Comparison of ENCODE assay signal across 16 cellular contexts in the genomic region with DNA sequence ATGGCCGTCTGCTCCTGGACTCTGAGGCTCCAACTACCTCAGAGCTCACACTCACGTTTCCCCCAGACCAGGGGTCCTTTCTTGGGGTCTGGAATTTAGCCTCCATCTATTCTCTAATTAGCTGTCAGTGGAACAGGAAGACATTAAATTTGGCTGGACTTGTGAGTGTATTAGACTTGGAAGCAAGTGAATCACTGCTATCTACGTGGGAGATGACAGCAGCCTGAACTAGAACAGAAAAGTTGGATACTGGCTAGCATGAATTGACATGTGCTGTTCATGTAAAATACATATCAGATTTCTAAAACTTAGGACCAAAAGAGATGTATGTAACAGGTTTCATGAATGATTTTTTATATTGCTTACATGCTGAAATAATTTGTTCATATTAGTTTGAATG. TPM values are rescaled to one million over a fixed set of nuclear protein-coding genes. Genes with fewer than 3 reads are reported as not detected.
A peak's percentile ranks its signal among the peaks of the same experiment; 100 is the strongest.
DNase-seq lines count a peak whose midpoint lies in the region; ATAC-seq, FAIRE-seq and TF ChIP-seq lines count a peak whose summit lies in the region.
"Had no signal": no experiment of that assay in that cellular context is flagged by ENCODE, and none has a peak within 500 bp of the region (broad histone marks: within the 10 kb centered on the region; RNA-seq: fewer than 3 reads in every experiment).

No MANE protein-coding gene starts in this region.

- no peak overlapping the region for H3K4me3 Mint-ChIP-seq in astrocyte (ENCODE audit: unreplicated experiment)
- H3K4me3 Mint-ChIP-seq: naive thymus-derived CD4-positive, alpha-beta T cell had no signal

- H3K36me3 Mint-ChIP-seq in astrocyte (ENCODE audit: low read depth, unreplicated experiment), result peaks cover 25% of the 10 kb centered on the region

- peak; percentile 30 for ATAC-seq in left ventricle myocardium superior
- ATAC-seq: foreskin keratinocyte; naive thymus-derived CD4-positive, alpha-beta T cell had no signal

- DNase-seq in AG10803 (ENCODE audit: low read depth), result peak; percentile 33
- peak; percentile 51 for DNase-seq in astrocyte (ENCODE audit: low read depth)
- no peak for DNase-seq in left ventricle myocardium superior
- no peak for DNase-seq in NCI-H226
- DNase-seq in GM19239 (ENCODE audit: insufficient read length, low spot score), result no peak
- no peak for DNase-seq in spleen
- DNase-seq in HTR-8/SVneo (ENCODE audit: insufficient read length, low spot score), result no peak
- DNase-seq: activated naive CD4-positive, alpha-beta T cell treated with anti-CD3 and anti-CD28 coated beads, Interleukin-2, amount 50 U/mL, for 16 hours; DMS79; foreskin keratinocyte; naive thymus-derived CD4-positive, alpha-beta T cell; NCI-H2107 had no signal

- WGBS in spleen, 5 donors, result 84 to 98% (median 88%) methylated on average over 3 of the region's 3 CpGs

- H3K27me3 ChIP-seq in astrocyte (ENCODE audit: insufficient read depth, low read length) (no peaks in the 10 kb centered on the region), skeletal muscle satellite cell (ENCODE audit: control insufficient read depth, insufficient read depth, low read length) (no peaks in the 10 kb centered on the region), spleen (replicated peaks in 1 of 7) (no peaks in the 10 kb centered on the region)
- H3K27me3 ChIP-seq: foreskin keratinocyte had no signal

- no peak overlapping the region for H3K27ac Mint-ChIP-seq in astrocyte (ENCODE audit: unreplicated experiment)

- H3K36me3 ChIP-seq in astrocyte (ENCODE audit: insufficient read depth, low read length) (peaks cover 12% of the 10 kb centered on the region), skeletal muscle satellite cell (ENCODE audit: insufficient read depth, low read length) (peaks cover 39% of the 10 kb centered on the region), spleen (peaks cover 6 to 96% (median 44%) of the 10 kb centered on the region in 6 donors)

- H2AFZ ChIP-seq in astrocyte (ENCODE audit: low read depth, low read length), result no peak overlapping the region

- H3K4me1 Mint-ChIP-seq in astrocyte (ENCODE audit: low read depth, unreplicated experiment), result peaks cover 9% of the 10 kb centered on the region

- peaks cover 52% of the 10 kb centered on the region for H3K79me2 ChIP-seq in astrocyte (ENCODE audit: insufficient read depth, low read length)

- no peaks in the 10 kb centered on the region for H3K9me3 ChIP-seq in astrocyte (ENCODE audit: insufficient read depth, low read depth, low read length)
- no peaks in the 10 kb centered on the region for H3K9me3 ChIP-seq in skeletal muscle satellite cell (replicated peaks; ENCODE audit: low read length)
- H3K9me3 ChIP-seq in spleen, result no peaks in the 10 kb centered on the region

- peaks cover 31% of the 10 kb centered on the region for H4K20me1 ChIP-seq in astrocyte (ENCODE audit: insufficient read depth, low read length)

- FAIRE-seq in astrocyte (lab: Jason Lieb, UNC) (no peak), GM19239 (lab: Jason Lieb, UNC) (no peak), HTR-8/SVneo (lab: Jason Lieb, UNC) (no peak)
- FAIRE-seq: GM12891, keratinocyte had no signal

- no peaks in the 10 kb centered on the region for H3K9me3 Mint-ChIP-seq in astrocyte (ENCODE audit: unreplicated experiment)
- H3K9me3 Mint-ChIP-seq: naive thymus-derived CD4-positive, alpha-beta T cell had no signal

- intact Hi-C loops in left ventricle myocardium superior (cut with micrococcal nuclease) (no loop called here), spleen (cut with DNase I; ENCODE audit: low total_unique reads) (no loop called here)

- H3K9ac ChIP-seq in astrocyte (ENCODE audit: low read length), result no peak overlapping the region
- H3K9ac ChIP-seq in skeletal muscle satellite cell (ENCODE audit: low read depth, low read length), result peak overlapping the region; percentile 8

- no peak for TF ChIP-seq POLR2A in spleen (IDR thresholded peaks at IDR 0.05)

- no peak overlapping the region for H3K4me3 ChIP-seq in AG10803 (ENCODE audit: low read length)
- no peak overlapping the region for H3K4me3 ChIP-seq in astrocyte (ENCODE audit: insufficient read depth, low read depth, low read length)
- no peak overlapping the region for H3K4me3 ChIP-seq in skeletal muscle satellite cell (ENCODE audit: low read length)
- no peak overlapping the region for H3K4me3 ChIP-seq in spleen

- H3K27me3 Mint-ChIP-seq in astrocyte (ENCODE audit: low read depth, unreplicated experiment), result no peaks in the 10 kb centered on the region
- H3K27me3 Mint-ChIP-seq: naive thymus-derived CD4-positive, alpha-beta T cell had no signal

- H3K4me1 ChIP-seq in astrocyte (ENCODE audit: insufficient read depth, low read length), result peaks cover 8% of the 10 kb centered on the region
- peaks cover 19% of the 10 kb centered on the region for H3K4me1 ChIP-seq in skeletal muscle satellite cell (ENCODE audit: control insufficient read depth, insufficient read depth, low read length)
- H3K4me1 ChIP-seq in spleen, result no peaks in the 10 kb centered on the region
- H3K4me1 ChIP-seq: foreskin keratinocyte had no signal

- H3K4me2 ChIP-seq in astrocyte (ENCODE audit: low read length) (no peak overlapping the region), skeletal muscle satellite cell (ENCODE audit: low read length) (peak overlapping the region; percentile 50)

- H3K27ac ChIP-seq in astrocyte (ENCODE audit: low read depth, low read length) (peak overlapping the region; percentile 83), spleen (no peak overlapping the region)
- H3K27ac ChIP-seq: foreskin keratinocyte, VCaP had no signal

- no peak for TF ChIP-seq CTCF in AG10803 (conservative IDR thresholded peaks at IDR 0.05; ENCODE audit: low read length)
- no peak for TF ChIP-seq CTCF in astrocyte (IDR thresholded peaks at IDR 0.05; ENCODE audit: insufficient read depth, low read depth, low read length)
- TF ChIP-seq CTCF in spleen (IDR thresholded peaks at IDR 0.05 in 8 of 11, conservative IDR thresholded peaks at IDR 0.05 in 3 of 11), result no peak

RNA-seq across cellular contexts. Expression of a gene that starts 28.0 kb away (rescaled TPM):
- 23.5 and 26.7 TPM in 2 replicates for total RNA-seq in astrocyte
- total RNA-seq in left ventricle myocardium superior, result 10.0 TPM
- total RNA-seq in skeletal muscle satellite cell (2012; rRNA removed), result 12.9 and 14.0 TPM in 2 replicates
- 10 to 100 TPM; 15.8 to 24.7 (median 18.2) TPM for total RNA-seq in spleen
- polyA plus RNA-seq in spleen, result 10 to 100 TPM in 1 of 3 donors, 1 to 10 TPM in 2; 7.0 to 10.9 (median 7.7) TPM

RNA-seq across cellular contexts. Expression of a gene that starts 28.2 kb away (rescaled TPM):
- total RNA-seq in astrocyte (9.5 and 9.7 TPM in 2 replicates), left ventricle myocardium superior (2.9 TPM), spleen (10 to 100 TPM in 3 of 7 donors, 1 to 10 TPM in 4; 6.7 to 13.6 (median 9.8) TPM)
- total RNA-seq in skeletal muscle satellite cell (2012; rRNA removed), result 14.9 and 16.0 TPM in 2 replicates
- polyA plus RNA-seq in spleen, result 1 to 10 TPM; 2.1 to 3.5 (median 2.4) TPM

RNA-seq across cellular contexts. Expression of a gene that starts 39.4 kb away (rescaled TPM):
- 16.4 and 19.7 TPM in 2 replicates for total RNA-seq in astrocyte
- 11.0 TPM for total RNA-seq in left ventricle myocardium superior
- 15.9 and 16.0 TPM in 2 replicates for total RNA-seq in skeletal muscle satellite cell (2012; rRNA removed)
- total RNA-seq in spleen, result 10 to 100 TPM; 13.6 to 21.9 (median 16.3) TPM
- polyA plus RNA-seq in spleen, result 1 to 10 TPM; 6.9 to 7.7 (median 7.3) TPM

Comparison
In these comparisons a context has a peak if more than half of its experiments do, and no peak if none do; other contexts are left out.
1. DNase-seq: peak in AG10803 (single experiment) and astrocyte (single experiment); none in left ventricle myocardium superior (single experiment), NCI-H226 (single experiment), GM19239 (single experiment), spleen (single experiment) and HTR-8/SVneo (single experiment).